ENCODE assay signal across 28 cellular contexts in the genomic region with DNA sequence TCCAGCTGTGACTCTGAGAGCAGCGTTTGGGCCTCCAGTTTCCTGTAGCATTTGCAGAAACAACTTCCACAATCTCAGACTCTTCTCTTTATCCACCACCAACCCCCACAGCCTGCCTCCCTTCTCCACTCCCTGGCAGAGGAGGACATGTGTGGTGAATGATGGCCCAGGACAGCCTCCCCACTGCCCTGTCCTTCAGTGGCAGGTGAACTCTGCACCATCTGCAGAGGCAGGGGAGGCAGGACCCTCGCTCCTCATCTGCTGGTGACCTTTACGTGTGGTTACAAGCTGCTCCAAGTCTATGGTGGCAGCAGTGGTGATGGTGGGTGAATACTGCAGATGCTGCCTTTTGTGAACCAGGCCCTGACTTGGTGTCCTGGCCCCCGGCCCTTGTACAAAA.
"Had no signal": no experiment of that assay in that cellular context is flagged by ENCODE, and none has a peak within 500 bp of the region (broad histone marks: within the 10 kb centered on the region; RNA-seq: fewer than 3 reads in every experiment).

No MANE protein-coding gene starts in this region.

- H3K4me3 ChIP-seq: ascending aorta, dorsolateral prefrontal cortex, esophagus muscularis mucosa, hepatocyte, lower lobe of right lung, pancreas, right lobe of liver, transverse colon, uterus had no signal

- H3K27ac ChIP-seq: ascending aorta, brain microvascular endothelial cell, dorsolateral prefrontal cortex, esophagus muscularis mucosa, hepatocyte, lower lobe of right lung, pancreas, right lobe of liver, transverse colon, uterus, VCaP had no signal

- H3K4me3 Mint-ChIP-seq: activated CD4-positive, alpha-beta T cell treated with anti-CD3 and anti-CD28 coated beads, Interleukin-2, amount 10 ng/mL, durations not matched to agents 7 days and 5 days; activated CD8-positive, alpha-beta memory T cell treated with anti-CD3 and anti-CD28 coated beads, Interleukin-2, amount 10 ng/mL, durations not matched to agents 7 days and 5 days; activated CD8-positive, alpha-beta T cell treated with anti-CD3 and anti-CD28 coated beads for 36 hours; effector memory CD8-positive, alpha-beta T cell; immature natural killer cell; naive B cell; stimulated activated effector memory CD8-positive, alpha-beta T cell treated with anti-CD3 and anti-CD28 coated beads, Interleukin-12 subunit alpha, Interleukin-12 subunit beta, amount 100 ng/mL, for 72 hours had no signal

- H2AFZ ChIP-seq: hepatocyte had no signal

- H3K79me2 ChIP-seq: hepatocyte had no signal

- FAIRE-seq: colon, frontal cortex, pancreas, small intestine had no signal

- H3K4me1 Mint-ChIP-seq: activated CD4-positive, alpha-beta T cell treated with anti-CD3 and anti-CD28 coated beads, Interleukin-2, amount 10 ng/mL, durations not matched to agents 7 days and 5 days; activated CD8-positive, alpha-beta memory T cell treated with anti-CD3 and anti-CD28 coated beads, Interleukin-2, amount 10 ng/mL, durations not matched to agents 7 days and 5 days; immature natural killer cell; stimulated activated effector memory CD8-positive, alpha-beta T cell treated with anti-CD3 and anti-CD28 coated beads, Interleukin-12 subunit alpha, Interleukin-12 subunit beta, amount 100 ng/mL, for 72 hours had no signal

- H3K4me1 ChIP-seq: ascending aorta, esophagus muscularis mucosa, lower lobe of right lung, pancreas, right lobe of liver, uterus had no signal

- H3K27me3 ChIP-seq: ascending aorta, brain microvascular endothelial cell, esophagus muscularis mucosa, hepatocyte, pancreas, right lobe of liver, transverse colon, uterus had no signal

- H3K36me3 ChIP-seq: ascending aorta, brain microvascular endothelial cell, esophagus muscularis mucosa, lower lobe of right lung, pancreas, right lobe of liver, transverse colon, uterus had no signal

- H3K9me3 ChIP-seq: ascending aorta, lower lobe of right lung, pancreas, right lobe of liver, transverse colon, uterus had no signal

- H3K27ac Mint-ChIP-seq: activated CD4-positive, alpha-beta T cell treated with anti-CD3 and anti-CD28 coated beads, Interleukin-2, amount 10 ng/mL, durations not matched to agents 7 days and 5 days; activated CD8-positive, alpha-beta memory T cell treated with anti-CD3 and anti-CD28 coated beads, Interleukin-2, amount 10 ng/mL, durations not matched to agents 7 days and 5 days; activated CD8-positive, alpha-beta T cell treated with anti-CD3 and anti-CD28 coated beads for 36 hours; effector memory CD8-positive, alpha-beta T cell; immature natural killer cell; stimulated activated effector memory CD8-positive, alpha-beta T cell treated with anti-CD3 and anti-CD28 coated beads, Interleukin-12 subunit alpha, Interleukin-12 subunit beta, amount 100 ng/mL, for 72 hours had no signal

- H3K36me3 Mint-ChIP-seq: activated CD8-positive, alpha-beta memory T cell treated with anti-CD3 and anti-CD28 coated beads, Interleukin-2, amount 10 ng/mL, durations not matched to agents 7 days and 5 days; immature natural killer cell; naive B cell; stimulated activated effector memory CD8-positive, alpha-beta T cell treated with anti-CD3 and anti-CD28 coated beads, Interleukin-12 subunit alpha, Interleukin-12 subunit beta, amount 100 ng/mL, for 72 hours had no signal

- H3K4me2 ChIP-seq: hepatocyte had no signal

- H3K9me3 Mint-ChIP-seq: activated CD8-positive, alpha-beta T cell treated with anti-CD3 and anti-CD28 coated beads for 36 hours; effector memory CD8-positive, alpha-beta T cell; stimulated activated effector memory CD8-positive, alpha-beta T cell treated with anti-CD3 and anti-CD28 coated beads, Interleukin-12 subunit alpha, Interleukin-12 subunit beta, amount 100 ng/mL, for 72 hours had no signal

- DNase-seq: activated CD4-positive, alpha-beta T cell treated with anti-CD3 and anti-CD28 coated beads, Interleukin-2, amount 10 ng/mL, durations not matched to agents 7 days and 5 days; activated CD4-positive, CD25-positive, alpha-beta regulatory T cell treated with anti-CD3 and anti-CD28 coated beads, Interleukin-2, amount 50 U/mL, for 72 hours; activated CD8-positive, alpha-beta memory T cell treated with anti-CD3 and anti-CD28 coated beads, Interleukin-2, amount 10 ng/mL, durations not matched to agents 7 days and 5 days; activated CD8-positive, alpha-beta T cell treated with anti-CD3 and anti-CD28 coated beads for 36 hours; activated effector memory CD4-positive, alpha-beta T cell treated with anti-CD3 and anti-CD28 coated beads, Interleukin-2, amount 50 U/mL, for 16 hours; activated naive CD4-positive, alpha-beta T cell treated with anti-CD3 and anti-CD28 coated beads, Interleukin-2, amount 50 U/mL, for 16 hours; activated T-cell treated with anti-CD3 and anti-CD28 coated beads for 4 hours; brain microvascular endothelial cell; caudate nucleus; dorsolateral prefrontal cortex; effector memory CD8-positive, alpha-beta T cell; glutamatergic neuron; immature natural killer cell; lower lobe of right lung; naive B cell; pancreas; right lobe of liver; small intestine; stimulated activated CD4-positive, alpha-beta T cell treated with anti-CD3 and anti-CD28 coated beads, Interleukin-2, amount 100 ng/mL, for 24 hours; transverse colon; uterus had no signal
